20 cellular contexts compared by ENCODE assay signal in genomic region chr1:66401244-66401643, GRCh38.
A peak's percentile ranks its signal among the peaks of the same experiment; 100 is the strongest.
DNase-seq lines count a peak whose midpoint lies in the region; ATAC-seq and TF ChIP-seq lines count a peak whose summit lies in the region.
"Had no signal": no experiment of that assay in that cellular context is flagged by ENCODE, and none has a peak within 500 bp of the region (broad histone marks: within the 10 kb centered on the region; RNA-seq: fewer than 3 reads in every experiment).

No MANE protein-coding gene starts in this region.

- no peaks in the 10 kb centered on the region for H4K20me1 ChIP-seq in SU-DHL-6 (ENCODE audit: low read depth, low read length)

- DNase-seq in activated CD4-positive, alpha-beta T cell treated with anti-CD3 and anti-CD28 coated beads, Interleukin-2, amount 10 ng/mL, durations not matched to agents 24 days and 14 days, result no peak
- DNase-seq in activated CD4-positive, alpha-beta T cell treated with anti-CD3 and anti-CD28 coated beads, Interleukin-2, amount 50 U/mL, for 1 hour, result no peak
- DNase-seq in memory B cell (ENCODE audit: low spot score in 2 of 2), result no peak
- DNase-seq in Peyer's patch, result no peak
- no peak for DNase-seq in HuH-7 (ENCODE audit: low spot score)
- DNase-seq: activated CD4-positive, alpha-beta T cell treated with anti-CD3 and anti-CD28 coated beads for 1 hour; CD8-positive, alpha-beta memory T cell; HCEC 1CT; mesenchymal stem cell; NCI-H1417; NCI-H446 treated with DMSO at 0.1 percent for 48 hours; occipital lobe; PC-3; SHP77 treated with DMSO at 0.1 percent for 48 hours; stimulated activated CD8-positive, alpha-beta memory T cell treated with anti-CD3 and anti-CD28 coated beads, Interleukin-4, amount 100 ng/mL, for 48 hours had no signal

- intact Hi-C loops in activated CD4-positive, alpha-beta T cell treated with anti-CD3 and anti-CD28 coated beads, Interleukin-2, amount 10 ng/mL, durations not matched to agents 24 days and 14 days (cut with micrococcal nuclease), result loop anchor here (2.0 kb wide), 1 partner anchor 50 kb away; no protein-coding TSS in a partner anchor

- H3K9me3 ChIP-seq in SU-DHL-6 (ENCODE audit: insufficient read depth, low read length) (no peaks in the 10 kb centered on the region), Peyer's patch (no peaks in the 10 kb centered on the region)

- H3K4me2 ChIP-seq in SU-DHL-6 (ENCODE audit: low read depth, low read length, poor library complexity, severe bottlenecking), result peak overlapping the region; percentile 40

- H3K4me3 ChIP-seq in SU-DHL-6 (ENCODE audit: insufficient read depth, low read length, poor library complexity, severe bottlenecking) (no peak overlapping the region), Peyer's patch (no peak overlapping the region)

- H3K27ac ChIP-seq in SU-DHL-6 (ENCODE audit: low read depth, low read length) (peak overlapping the region; percentile 75), Peyer's patch (peak overlapping the region in 1 of 4 donors; percentile 73)

- H3K4me3 Mint-ChIP-seq in activated CD4-positive, alpha-beta T cell treated with anti-CD3 and anti-CD28 coated beads, Interleukin-2, amount 10 ng/mL, durations not matched to agents 24 days and 14 days, result no peak overlapping the region
- H3K4me3 Mint-ChIP-seq in memory B cell, result no peak overlapping the region
- H3K4me3 Mint-ChIP-seq: brain; CD8-positive, alpha-beta memory T cell had no signal

- no peak overlapping the region for H2AFZ ChIP-seq in SU-DHL-6 (ENCODE audit: low read depth, low read length, severe bottlenecking)

- no peaks in the 10 kb centered on the region for H3K9me2 ChIP-seq in SU-DHL-6 (replicated peaks; ENCODE audit: insufficient read depth, low read length)

- peak; percentile 19 for ATAC-seq in GM18868 (IDR thresholded peaks at IDR 0.05; ENCODE audit: unreplicated experiment)
- no peak for ATAC-seq in memory B cell (ENCODE audit: low read depth)
- ATAC-seq in GM21447 (IDR thresholded peaks at IDR 0.05; ENCODE audit: unreplicated experiment), result no peak
- ATAC-seq: PC-3 had no signal

- TF ChIP-seq CTCF in SU-DHL-6 (IDR thresholded peaks at IDR 0.05; ENCODE audit: insufficient read depth, low read length, poor library complexity, severe bottlenecking) (no peak), Peyer's patch (IDR thresholded peaks at IDR 0.05) (no peak)

- no peaks in the 10 kb centered on the region for H3K27me3 ChIP-seq in SU-DHL-6 (ENCODE audit: low read length)
- H3K27me3 ChIP-seq in Peyer's patch, result no peaks in the 10 kb centered on the region

- H3K27me3 Mint-ChIP-seq in activated CD4-positive, alpha-beta T cell treated with anti-CD3 and anti-CD28 coated beads, Interleukin-2, amount 10 ng/mL, durations not matched to agents 24 days and 14 days, result no peaks in the 10 kb centered on the region
- H3K27me3 Mint-ChIP-seq in memory B cell, result no peaks in the 10 kb centered on the region
- H3K27me3 Mint-ChIP-seq: brain; CD8-positive, alpha-beta memory T cell had no signal

- peaks cover 1% of the 10 kb centered on the region for H3K36me3 Mint-ChIP-seq in activated CD4-positive, alpha-beta T cell treated with anti-CD3 and anti-CD28 coated beads, Interleukin-2, amount 10 ng/mL, durations not matched to agents 24 days and 14 days (ENCODE audit: low read depth)
- no peaks in the 10 kb centered on the region for H3K36me3 Mint-ChIP-seq in memory B cell
- H3K36me3 Mint-ChIP-seq: brain; CD8-positive, alpha-beta memory T cell had no signal

- H3K4me1 Mint-ChIP-seq in activated CD4-positive, alpha-beta T cell treated with anti-CD3 and anti-CD28 coated beads, Interleukin-2, amount 10 ng/mL, durations not matched to agents 24 days and 14 days, result peaks cover 42% of the 10 kb centered on the region
- peaks cover 54% of the 10 kb centered on the region for H3K4me1 Mint-ChIP-seq in memory B cell

- peak overlapping the region; percentile 90 for H3K27ac Mint-ChIP-seq in activated CD4-positive, alpha-beta T cell treated with anti-CD3 and anti-CD28 coated beads, Interleukin-2, amount 10 ng/mL, durations not matched to agents 24 days and 14 days
- H3K27ac Mint-ChIP-seq in memory B cell, result peak overlapping the region; percentile 76

- no peaks in the 10 kb centered on the region for H3K79me2 ChIP-seq in SU-DHL-6 (ENCODE audit: insufficient read depth, low read length)

- no peak for TF ChIP-seq POLR2A in Peyer's patch (IDR thresholded peaks at IDR 0.05)

- peak overlapping the region; percentile 28 for H3K9ac ChIP-seq in SU-DHL-6 (ENCODE audit: low read length)

- H3F3A ChIP-seq in SU-DHL-6 (ENCODE audit: insufficient read depth), result peaks cover 6% of the 10 kb centered on the region; the same call in 1 of the 2 replicates

- H3K4me1 ChIP-seq in Peyer's patch, result peaks cover 0 to 27% (median 3%) of the 10 kb centered on the region in 4 donors

- H3K36me3 ChIP-seq in SU-DHL-6 (ENCODE audit: low read length), result no peaks in the 10 kb centered on the region
- no peaks in the 10 kb centered on the region for H3K36me3 ChIP-seq in Peyer's patch

- H3K9me3 Mint-ChIP-seq in activated CD4-positive, alpha-beta T cell treated with anti-CD3 and anti-CD28 coated beads, Interleukin-2, amount 10 ng/mL, durations not matched to agents 24 days and 14 days, result peaks cover 18% of the 10 kb centered on the region
- H3K9me3 Mint-ChIP-seq in memory B cell, result peaks cover 1% of the 10 kb centered on the region
- H3K9me3 Mint-ChIP-seq: activated T-helper 2 cell treated with anti-CD3 and anti-CD28 coated beads, Interferon-gamma antibody, Interleukin-2, Interleukin-4, amounts not matched to agents 10 μg/mL and 5 μg/mL and 100 μg/mL, durations not matched to agents 14 hours and 24 hours and 36 hours; CD8-positive, alpha-beta memory T cell had no signal
